ENCODE assay signal across 8 cellular contexts in the genomic region with DNA sequence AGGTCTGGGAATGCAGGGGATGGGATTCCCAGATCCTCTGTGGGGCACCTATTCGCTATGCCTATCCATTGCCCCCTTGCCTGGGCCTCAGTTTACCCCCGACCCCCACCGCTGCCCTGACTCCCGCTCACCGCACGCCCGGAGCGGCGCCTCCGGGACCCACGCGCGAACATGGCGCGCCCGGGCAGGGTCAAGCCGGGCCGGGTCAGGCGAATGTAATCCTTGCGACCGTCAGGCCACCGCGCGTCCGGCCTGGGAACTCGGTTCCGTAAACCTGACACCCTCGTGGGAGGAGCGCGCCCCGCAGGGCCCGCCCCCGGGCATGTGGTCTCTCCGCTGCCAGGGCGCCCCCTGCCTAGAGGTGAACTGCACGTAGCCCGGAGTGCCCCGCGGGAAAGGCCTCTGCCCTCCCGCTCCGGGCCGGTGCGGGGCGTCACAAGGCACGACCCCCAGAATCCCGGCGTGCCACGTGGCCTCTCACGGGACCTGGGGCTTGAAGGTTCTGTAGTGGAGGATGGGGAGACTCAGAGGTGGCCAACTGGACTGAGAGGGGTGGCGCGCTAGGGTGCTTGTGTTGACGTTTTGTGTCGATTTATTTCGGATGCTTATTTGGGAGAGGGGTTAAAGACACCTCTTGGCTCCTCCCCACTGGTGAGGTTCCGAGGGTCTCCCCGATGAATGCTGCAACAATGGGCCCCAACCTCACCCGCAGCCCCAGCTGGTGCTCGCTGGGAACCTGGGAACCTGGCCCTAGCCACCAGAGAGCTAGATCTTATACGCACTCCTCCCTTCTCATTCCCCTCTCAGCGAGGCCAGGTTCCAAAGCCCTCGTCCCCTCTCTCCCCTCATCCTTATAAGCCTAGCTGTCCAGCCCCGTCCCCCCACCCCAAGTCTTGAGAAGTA. TPM values are rescaled to one million over a fixed set of nuclear protein-coding genes. Genes with fewer than 3 reads are reported as not detected.
DNase-seq lines count a peak whose midpoint lies in the region; FAIRE-seq and TF ChIP-seq lines count a peak whose summit lies in the region.

A gene with protein sequence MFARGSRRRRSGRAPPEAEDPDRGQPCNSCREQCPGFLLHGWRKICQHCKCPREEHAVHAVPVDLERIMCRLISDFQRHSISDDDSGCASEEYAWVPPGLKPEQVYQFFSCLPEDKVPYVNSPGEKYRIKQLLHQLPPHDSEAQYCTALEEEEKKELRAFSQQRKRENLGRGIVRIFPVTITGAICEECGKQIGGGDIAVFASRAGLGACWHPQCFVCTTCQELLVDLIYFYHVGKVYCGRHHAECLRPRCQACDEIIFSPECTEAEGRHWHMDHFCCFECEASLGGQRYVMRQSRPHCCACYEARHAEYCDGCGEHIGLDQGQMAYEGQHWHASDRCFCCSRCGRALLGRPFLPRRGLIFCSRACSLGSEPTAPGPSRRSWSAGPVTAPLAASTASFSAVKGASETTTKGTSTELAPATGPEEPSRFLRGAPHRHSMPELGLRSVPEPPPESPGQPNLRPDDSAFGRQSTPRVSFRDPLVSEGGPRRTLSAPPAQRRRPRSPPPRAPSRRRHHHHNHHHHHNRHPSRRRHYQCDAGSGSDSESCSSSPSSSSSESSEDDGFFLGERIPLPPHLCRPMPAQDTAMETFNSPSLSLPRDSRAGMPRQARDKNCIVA (minus strand): TSS at position 249 of the 903 bp plus-strand sequence. CDS start 76 bp downstream, at position 173.

- POLR2A ChIA-PET in PC-9 (lab: Charles Lee; ENCODE audit: unreplicated experiment), result no interaction called here

- no peaks in the 10 kb centered on the region for H3F3A ChIP-seq in PC-9 (ENCODE audit: insufficient read depth, low read depth)

- BruUV-seq in PC-9 (replicated peaks; lab: Mats Ljungman, UMichigan), result no TSS peak

- H3K27ac ChIP-seq in PC-9 (no peak within 1 kb of the TSS), osteoblast (ENCODE audit: low read depth, low read length) (no peak within 1 kb of the TSS), uterus (peak within 1 kb of the TSS; percentile 74 to 88)

- H2AFZ ChIP-seq in PC-9 (no peak within 1 kb of the TSS), osteoblast (ENCODE audit: low read length) (peak within 1 kb of the TSS; percentile 51)

- no peaks in the 10 kb centered on the region for H3K36me3 ChIP-seq in PC-9 (ENCODE audit: low read depth)
- H3K36me3 ChIP-seq in osteoblast (ENCODE audit: insufficient read depth, low read length), result no peaks in the 10 kb centered on the region
- no peaks in the 10 kb centered on the region for H3K36me3 ChIP-seq in uterus

- TF ChIP-seq CTCF in PC-9 (conservative IDR thresholded peaks at IDR 0.05) (no peak; the same call in 1 of the 2 replicates), osteoblast (IDR thresholded peaks at IDR 0.05; ENCODE audit: extremely low read depth, low read depth, low read length) (no peak), uterus (IDR thresholded peaks at IDR 0.05) (peak in 3 of 4 experiments; percentile 15 to 39 (median 25))

- no peaks in the 10 kb centered on the region for H3K9me2 ChIP-seq in PC-9 (ENCODE audit: insufficient read depth)

- FAIRE-seq in GM12891 (lab: Jason Lieb, UNC), result peak; percentile 98
- FAIRE-seq in frontal cortex (lab: Jason Lieb, UNC), result no peak

- TF ChIP-seq POLR2A in GM12891 (IDR thresholded peaks at IDR 0.05; ENCODE audit: low read depth, low read length), result 0 out of 2 replicates have a peak, but pooled peaks have one; percentile 28
- peak; percentile 67 to 72 for TF ChIP-seq POLR2A in uterus (IDR thresholded peaks at IDR 0.05)

- intact Hi-C loops in PC-9 (cut with micrococcal nuclease; ENCODE audit: unreplicated experiment), result loop anchor here (10.0 kb wide), 1 partner anchor 142 kb away; a partner anchor contains a TSS
- intact Hi-C loops in uterus (cut with DNase I; ENCODE audit: low total_unique reads), result no loop called here

- no peaks in the 10 kb centered on the region for H3K4me1 ChIP-seq in PC-9 (replicated peaks; ENCODE audit: insufficient read depth)
- peaks cover 6% of the 10 kb centered on the region for H3K4me1 ChIP-seq in osteoblast (ENCODE audit: insufficient read depth, low read length)
- H3K4me1 ChIP-seq in uterus, result no peaks in the 10 kb centered on the region

- H3K4me2 ChIP-seq in PC-9, result peak within 1 kb of the TSS; percentile 70
- H3K4me2 ChIP-seq in osteoblast (ENCODE audit: insufficient read depth, low read length), result peak within 1 kb of the TSS; percentile 77

- H3K27me3 ChIP-seq in PC-9 (ENCODE audit: insufficient read depth, low read depth) (no peaks in the 10 kb centered on the region), osteoblast (ENCODE audit: insufficient read depth, low read length) (no peaks in the 10 kb centered on the region), uterus (no peaks in the 10 kb centered on the region)

- DNase-seq in GM12891 (ENCODE audit: insufficient read length, low spot score), result peak; percentile 74
- DNase-seq in HT1080 (ENCODE audit: low read depth), result peak; percentile 53
- DNase-seq in PC-9, result peak in 1 of 2 experiments; percentile 73
- peak; percentile 90 for DNase-seq in activated effector memory CD4-positive, alpha-beta T cell treated with anti-CD3 and anti-CD28 coated beads, Interleukin-2, amount 50 U/mL, for 16 hours
- DNase-seq in frontal cortex (ENCODE audit: low spot score in 2 of 2), result peak; percentile 65 to 66
- DNase-seq in osteoblast (ENCODE audit: insufficient read length, low spot score, missing footprints), result no peak
- peak; percentile 79 to 81 for DNase-seq in uterus
- DNase-seq in amniotic stem cell (lab: John Stamatoyannopoulos, UW), result no peak

- H3K9me3 ChIP-seq in PC-9 (ENCODE audit: insufficient read depth, low read depth) (no peaks in the 10 kb centered on the region), osteoblast (ENCODE audit: low read depth, low read length) (no peaks in the 10 kb centered on the region), uterus (no peaks in the 10 kb centered on the region)

- H4K20me1 ChIP-seq in PC-9 (ENCODE audit: insufficient read depth), result no peaks in the 10 kb centered on the region
- no peaks in the 10 kb centered on the region for H4K20me1 ChIP-seq in osteoblast (ENCODE audit: insufficient read depth, low read length)

- CTCF ChIA-PET in PC-9 (lab: Charles Lee), result no interaction called here

- peak within 1 kb of the TSS; percentile 56; the same call in 1 of the 2 replicates for H3K4me3 ChIP-seq in PC-9
- peak within 1 kb of the TSS; percentile 73 for H3K4me3 ChIP-seq in osteoblast (ENCODE audit: insufficient read depth, low read length)
- peak within 1 kb of the TSS; percentile 33 to 45 for H3K4me3 ChIP-seq in uterus

- H3K79me2 ChIP-seq in PC-9 (ENCODE audit: low read depth) (0 out of 2 replicates have a peak, but pooled peaks cover 6% of the 10 kb centered on the region), osteoblast (ENCODE audit: insufficient read depth, low read length) (no peaks in the 10 kb centered on the region)

TF ChIP-seq in GM12891, 5 proteins besides CTCF, POLR2A, EP300 and RAD21:
- TF ChIP-seq TAF1 (IDR thresholded peaks at IDR 0.05; ENCODE audit: low read depth, low read length) (no peak), SPI1 (IDR thresholded peaks at IDR 0.05; ENCODE audit: low read depth, low read length) (no peak)

RNA-seq across cellular contexts. Expression of the gene that starts here (rescaled TPM):
- polyA plus RNA-seq in GM12891 (2012; ENCODE audit: low read depth, missing spikeins), result 8.1 TPM
- total RNA-seq in HT1080 (2014; rRNA removed; shearing (Covaris generic)), result 4.3 and 5.6 TPM in 2 replicates
- 8.2 and 9.1 TPM in 2 replicates for polyA plus RNA-seq in HT1080 (2015; cell fraction: cytosol; rRNA removed)
- polyA plus RNA-seq in HT1080 (2015; cell fraction: nucleus; rRNA removed), result 14.3 and 15.3 TPM in 2 replicates
- total RNA-seq in PC-9 (2021) (13.1 and 13.5 TPM in 2 replicates), frontal cortex (under 0.01 TPM), osteoblast (6.9 and 7.7 TPM in 2 replicates), uterus (10 to 100 TPM; 14.2 to 17.6 (median 15.8) TPM)

Comparison
In these comparisons a context has a peak if more than half of its experiments do, and no peak if none do; other contexts are left out.
1. Peak in DNase-seq in frontal cortex; RNA of the gene not detected or under 1 TPM.
2. DNase-seq: peak in GM12891 (single experiment), HT1080 (single experiment), activated effector memory CD4-positive, alpha-beta T cell treated with anti-CD3 and anti-CD28 coated beads, Interleukin-2, amount 50 U/mL, for 16 hours (single experiment) and uterus (2 of 2); none in osteoblast (single experiment) and amniotic stem cell (single experiment).
3. H3K27ac ChIP-seq: peak in uterus (2 of 2); none in PC-9 (single experiment) and osteoblast (single experiment).
4. CTCF ChIP-seq: peak in uterus (3 of 4); none in PC-9 (single experiment) and osteoblast (single experiment).
5. Peak in every context shown above with its lines, with median percentiles within 50 percentile points of each other: H3K4me3 ChIP-seq.